ENCODE assay signal across 1 cellular context in the genomic region with DNA sequence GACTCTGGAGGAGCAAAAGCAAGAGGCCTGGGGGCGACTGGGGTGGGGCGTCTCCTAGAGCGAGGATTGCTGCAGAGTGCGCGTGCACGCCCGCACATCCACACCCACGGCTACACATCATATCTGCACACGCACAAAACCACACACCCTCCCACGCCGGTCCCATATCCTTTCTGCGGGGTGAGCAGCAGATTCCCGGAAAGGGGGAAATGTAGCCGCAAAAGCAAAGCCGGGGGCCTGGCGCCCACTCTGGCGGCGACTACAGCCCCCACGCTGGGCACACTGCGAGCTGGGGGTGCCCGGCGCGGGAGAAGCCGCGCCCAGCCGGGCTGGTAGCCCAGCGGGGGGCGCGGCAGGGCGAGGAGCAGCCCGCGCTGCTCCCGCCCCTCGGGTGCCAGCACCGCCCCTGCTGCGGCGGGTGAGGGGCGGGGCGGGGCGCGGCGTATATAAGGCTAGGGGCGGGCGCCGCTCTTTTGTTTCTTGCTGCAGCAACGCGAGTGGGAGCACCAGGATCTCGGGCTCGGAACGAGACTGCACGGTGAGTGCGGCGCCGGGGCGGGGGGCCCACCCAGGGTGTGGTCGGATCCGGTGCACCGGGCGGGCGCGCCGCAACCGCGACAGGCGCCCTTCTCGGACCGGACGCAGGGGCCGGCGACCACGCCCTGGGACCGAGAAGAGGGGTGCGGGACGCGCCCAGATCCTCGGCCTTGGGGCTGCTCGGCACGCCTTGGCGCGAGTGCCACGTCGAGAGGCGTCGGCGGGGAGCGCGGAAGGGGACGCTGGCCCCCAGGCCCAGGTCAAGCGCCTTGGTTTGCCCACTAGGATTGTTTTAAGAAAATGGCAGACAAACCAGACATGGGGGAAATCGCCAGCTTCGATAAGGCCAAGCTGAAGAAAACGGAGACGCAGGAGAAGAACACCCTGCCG.
TF ChIP-seq lines count a peak whose summit lies in the region.

A gene (plus strand): TSS at position 476 of the 927 bp plus-strand sequence.

TF ChIP-seq in HepG2, 621 proteins besides CTCF, POLR2A, EP300 and RAD21 (continued from another document and continues in another):
- TF ChIP-seq, protein P1, sequence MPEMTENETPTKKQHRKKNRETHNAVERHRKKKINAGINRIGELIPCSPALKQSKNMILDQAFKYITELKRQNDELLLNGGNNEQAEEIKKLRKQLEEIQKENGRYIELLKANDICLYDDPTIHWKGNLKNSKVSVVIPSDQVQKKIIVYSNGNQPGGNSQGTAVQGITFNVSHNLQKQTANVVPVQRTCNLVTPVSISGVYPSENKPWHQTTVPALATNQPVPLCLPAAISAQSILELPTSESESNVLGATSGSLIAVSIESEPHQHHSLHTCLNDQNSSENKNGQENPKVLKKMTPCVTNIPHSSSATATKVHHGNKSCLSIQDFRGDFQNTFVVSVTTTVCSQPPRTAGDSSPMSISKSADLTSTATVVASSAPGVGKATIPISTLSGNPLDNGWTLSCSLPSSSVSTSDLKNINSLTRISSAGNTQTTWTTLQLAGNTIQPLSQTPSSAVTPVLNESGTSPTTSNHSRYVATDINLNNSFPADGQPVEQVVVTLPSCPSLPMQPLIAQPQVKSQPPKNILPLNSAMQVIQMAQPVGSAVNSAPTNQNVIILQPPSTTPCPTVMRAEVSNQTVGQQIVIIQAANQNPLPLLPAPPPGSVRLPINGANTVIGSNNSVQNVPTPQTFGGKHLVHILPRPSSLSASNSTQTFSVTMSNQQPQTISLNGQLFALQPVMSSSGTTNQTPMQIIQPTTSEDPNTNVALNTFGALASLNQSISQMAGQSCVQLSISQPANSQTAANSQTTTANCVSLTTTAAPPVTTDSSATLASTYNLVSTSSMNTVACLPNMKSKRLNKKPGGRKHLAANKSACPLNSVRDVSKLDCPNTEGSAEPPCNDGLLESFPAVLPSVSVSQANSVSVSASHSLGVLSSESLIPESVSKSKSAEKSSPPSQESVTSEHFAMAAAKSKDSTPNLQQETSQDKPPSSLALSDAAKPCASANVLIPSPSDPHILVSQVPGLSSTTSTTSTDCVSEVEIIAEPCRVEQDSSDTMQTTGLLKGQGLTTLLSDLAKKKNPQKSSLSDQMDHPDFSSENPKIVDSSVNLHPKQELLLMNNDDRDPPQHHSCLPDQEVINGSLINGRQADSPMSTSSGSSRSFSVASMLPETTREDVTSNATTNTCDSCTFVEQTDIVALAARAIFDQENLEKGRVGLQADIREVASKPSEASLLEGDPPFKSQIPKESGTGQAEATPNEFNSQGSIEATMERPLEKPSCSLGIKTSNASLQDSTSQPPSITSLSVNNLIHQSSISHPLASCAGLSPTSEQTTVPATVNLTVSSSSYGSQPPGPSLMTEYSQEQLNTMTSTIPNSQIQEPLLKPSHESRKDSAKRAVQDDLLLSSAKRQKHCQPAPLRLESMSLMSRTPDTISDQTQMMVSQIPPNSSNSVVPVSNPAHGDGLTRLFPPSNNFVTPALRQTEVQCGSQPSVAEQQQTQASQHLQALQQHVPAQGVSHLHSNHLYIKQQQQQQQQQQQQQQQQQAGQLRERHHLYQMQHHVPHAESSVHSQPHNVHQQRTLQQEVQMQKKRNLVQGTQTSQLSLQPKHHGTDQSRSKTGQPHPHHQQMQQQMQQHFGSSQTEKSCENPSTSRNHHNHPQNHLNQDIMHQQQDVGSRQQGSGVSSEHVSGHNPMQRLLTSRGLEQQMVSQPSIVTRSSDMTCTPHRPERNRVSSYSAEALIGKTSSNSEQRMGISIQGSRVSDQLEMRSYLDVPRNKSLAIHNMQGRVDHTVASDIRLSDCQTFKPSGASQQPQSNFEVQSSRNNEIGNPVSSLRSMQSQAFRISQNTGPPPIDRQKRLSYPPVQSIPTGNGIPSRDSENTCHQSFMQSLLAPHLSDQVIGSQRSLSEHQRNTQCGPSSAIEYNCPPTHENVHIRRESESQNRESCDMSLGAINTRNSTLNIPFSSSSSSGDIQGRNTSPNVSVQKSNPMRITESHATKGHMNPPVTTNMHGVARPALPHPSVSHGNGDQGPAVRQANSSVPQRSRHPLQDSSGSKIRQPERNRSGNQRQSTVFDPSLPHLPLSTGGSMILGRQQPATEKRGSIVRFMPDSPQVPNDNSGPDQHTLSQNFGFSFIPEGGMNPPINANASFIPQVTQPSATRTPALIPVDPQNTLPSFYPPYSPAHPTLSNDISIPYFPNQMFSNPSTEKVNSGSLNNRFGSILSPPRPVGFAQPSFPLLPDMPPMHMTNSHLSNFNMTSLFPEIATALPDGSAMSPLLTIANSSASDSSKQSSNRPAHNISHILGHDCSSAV (CRISPR knock-in tag; IDR thresholded peaks at IDR 0.05; ENCODE audit: borderline replicate concordance) = no peak
- TF ChIP-seq NFE2L1 (CRISPR knock-in tag; IDR thresholded peaks at IDR 0.05; ENCODE audit: borderline replicate concordance) = 0 out of 2 replicates have a peak, but pooled peaks have one; percentile 34
- TF ChIP-seq ELF4 (CRISPR knock-in tag; IDR thresholded peaks at IDR 0.05; ENCODE audit: borderline replicate concordance) = no peak
- TF ChIP-seq ATAD3A (CRISPR knock-in tag; IDR thresholded peaks at IDR 0.05) = no peak
- TF ChIP-seq ZNF556 (CRISPR knock-in tag; IDR thresholded peaks at IDR 0.05; ENCODE audit: borderline replicate concordance) = peak; percentile 71; the same call in 1 of the 2 replicates
- TF ChIP-seq, protein P2, sequence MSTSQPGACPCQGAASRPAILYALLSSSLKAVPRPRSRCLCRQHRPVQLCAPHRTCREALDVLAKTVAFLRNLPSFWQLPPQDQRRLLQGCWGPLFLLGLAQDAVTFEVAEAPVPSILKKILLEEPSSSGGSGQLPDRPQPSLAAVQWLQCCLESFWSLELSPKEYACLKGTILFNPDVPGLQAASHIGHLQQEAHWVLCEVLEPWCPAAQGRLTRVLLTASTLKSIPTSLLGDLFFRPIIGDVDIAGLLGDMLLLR (CRISPR knock-in tag; IDR thresholded peaks at IDR 0.05) = peak; percentile 91
- no peak for TF ChIP-seq ZNF292 (CRISPR knock-in tag; IDR thresholded peaks at IDR 0.05; ENCODE audit: borderline replicate concordance, low read depth)
- TF ChIP-seq ZNF430 (CRISPR knock-in tag; IDR thresholded peaks at IDR 0.05) = peak; percentile 68
- no peak for TF ChIP-seq SP1 (IDR thresholded peaks at IDR 0.05)
- TF ChIP-seq SP1 (CRISPR knock-in tag; IDR thresholded peaks at IDR 0.05) = peak; percentile 86
- no peak for TF ChIP-seq ZNF136 (CRISPR knock-in tag; IDR thresholded peaks at IDR 0.05; ENCODE audit: low read depth)
- no peak for TF ChIP-seq KDM3A (CRISPR knock-in tag; IDR thresholded peaks at IDR 0.05; ENCODE audit: low read depth)
- no peak for TF ChIP-seq ZNF224 (CRISPR knock-in tag; IDR thresholded peaks at IDR 0.05)
- TF ChIP-seq CBX1 (IDR thresholded peaks at IDR 0.05; ENCODE audit: low read depth) = no peak
- no peak for TF ChIP-seq ZNF737 (CRISPR knock-in tag; IDR thresholded peaks at IDR 0.05; ENCODE audit: borderline replicate concordance)
- 0 out of 2 replicates have a peak, but pooled peaks have one; percentile 61 for TF ChIP-seq ELF3 (CRISPR knock-in tag; IDR thresholded peaks at IDR 0.05)
- TF ChIP-seq ZNF230 (CRISPR knock-in tag; IDR thresholded peaks at IDR 0.05) = peak; percentile 92
- TF ChIP-seq FOXJ3 (CRISPR knock-in tag; IDR thresholded peaks at IDR 0.05; ENCODE audit: borderline replicate concordance) = no peak
- TF ChIP-seq ZNF33B (CRISPR knock-in tag; IDR thresholded peaks at IDR 0.05) = no peak
- TF ChIP-seq PRPF4 (IDR thresholded peaks at IDR 0.05; ENCODE audit: low read depth, low read length, poor library complexity, severe bottlenecking) = no peak
- TF ChIP-seq, protein P3, sequence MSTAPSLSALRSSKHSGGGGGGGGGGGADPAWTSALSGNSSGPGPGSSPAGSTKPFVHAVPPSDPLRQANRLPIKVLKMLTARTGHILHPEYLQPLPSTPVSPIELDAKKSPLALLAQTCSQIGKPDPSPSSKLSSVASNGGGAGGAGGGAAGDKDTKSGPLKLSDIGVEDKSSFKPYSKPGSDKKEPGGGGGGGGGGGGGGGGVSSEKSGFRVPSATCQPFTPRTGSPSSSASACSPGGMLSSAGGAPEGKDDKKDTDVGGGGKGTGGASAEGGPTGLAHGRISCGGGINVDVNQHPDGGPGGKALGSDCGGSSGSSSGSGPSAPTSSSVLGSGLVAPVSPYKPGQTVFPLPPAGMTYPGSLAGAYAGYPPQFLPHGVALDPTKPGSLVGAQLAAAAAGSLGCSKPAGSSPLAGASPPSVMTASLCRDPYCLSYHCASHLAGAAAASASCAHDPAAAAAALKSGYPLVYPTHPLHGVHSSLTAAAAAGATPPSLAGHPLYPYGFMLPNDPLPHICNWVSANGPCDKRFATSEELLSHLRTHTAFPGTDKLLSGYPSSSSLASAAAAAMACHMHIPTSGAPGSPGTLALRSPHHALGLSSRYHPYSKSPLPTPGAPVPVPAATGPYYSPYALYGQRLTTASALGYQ (CRISPR knock-in tag; IDR thresholded peaks at IDR 0.05) = peak; percentile 74; the same call in 1 of the 2 replicates
- 0 out of 2 replicates have a peak, but pooled peaks have one; percentile 39 for TF ChIP-seq ZNF17 (CRISPR knock-in tag; IDR thresholded peaks at IDR 0.05)
- TF ChIP-seq, protein P4, sequence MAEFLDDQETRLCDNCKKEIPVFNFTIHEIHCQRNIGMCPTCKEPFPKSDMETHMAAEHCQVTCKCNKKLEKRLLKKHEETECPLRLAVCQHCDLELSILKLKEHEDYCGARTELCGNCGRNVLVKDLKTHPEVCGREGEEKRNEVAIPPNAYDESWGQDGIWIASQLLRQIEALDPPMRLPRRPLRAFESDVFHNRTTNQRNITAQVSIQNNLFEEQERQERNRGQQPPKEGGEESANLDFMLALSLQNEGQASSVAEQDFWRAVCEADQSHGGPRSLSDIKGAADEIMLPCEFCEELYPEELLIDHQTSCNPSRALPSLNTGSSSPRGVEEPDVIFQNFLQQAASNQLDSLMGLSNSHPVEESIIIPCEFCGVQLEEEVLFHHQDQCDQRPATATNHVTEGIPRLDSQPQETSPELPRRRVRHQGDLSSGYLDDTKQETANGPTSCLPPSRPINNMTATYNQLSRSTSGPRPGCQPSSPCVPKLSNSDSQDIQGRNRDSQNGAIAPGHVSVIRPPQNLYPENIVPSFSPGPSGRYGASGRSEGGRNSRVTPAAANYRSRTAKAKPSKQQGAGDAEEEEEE (CRISPR knock-in tag; IDR thresholded peaks at IDR 0.05; ENCODE audit: borderline replicate concordance) = no peak
- peak; percentile 54; the same call in 1 of the 2 replicates for TF ChIP-seq POLR2AphosphoS2 (IDR thresholded peaks at IDR 0.05; ENCODE audit: low read depth, low read length)
- TF ChIP-seq GABPA (IDR thresholded peaks at IDR 0.05; ENCODE audit: low read depth, low read length) = no peak
- TF ChIP-seq GABPA (CRISPR knock-in tag; IDR thresholded peaks at IDR 0.05; ENCODE audit: low read depth) = no peak
- peak; percentile 23; the same call in 1 of the 2 replicates for TF ChIP-seq CBX5 (CRISPR knock-in tag; IDR thresholded peaks at IDR 0.05; ENCODE audit: borderline replicate concordance)
- TF ChIP-seq PAF1 (CRISPR knock-in tag; IDR thresholded peaks at IDR 0.05) = no peak
- TF ChIP-seq ZNF570 (CRISPR knock-in tag; IDR thresholded peaks at IDR 0.05; ENCODE audit: borderline replicate concordance) = 0 out of 2 replicates have a peak, but pooled peaks have one; percentile 39
- peak; percentile 80 for TF ChIP-seq YY1 (IDR thresholded peaks at IDR 0.05; ENCODE audit: insufficient read depth, insufficient replicate concordance, low read depth, low read length)
- no peak; the same call in 1 of the 2 replicates for TF ChIP-seq NRL (CRISPR knock-in tag; IDR thresholded peaks at IDR 0.05; ENCODE audit: borderline replicate concordance)
- peak; percentile 88 for TF ChIP-seq ZFY (CRISPR knock-in tag; IDR thresholded peaks at IDR 0.05)
- no peak for TF ChIP-seq TOE1 (CRISPR knock-in tag; IDR thresholded peaks at IDR 0.05)
- TF ChIP-seq ZNF24 (IDR thresholded peaks at IDR 0.05) = no peak
- no peak for TF ChIP-seq IKZF1 (IDR thresholded peaks at IDR 0.05)
- TF ChIP-seq ZNF256 (CRISPR knock-in tag; conservative IDR thresholded peaks at IDR 0.05) = no peak
- TF ChIP-seq ZNF629 (CRISPR knock-in tag; conservative IDR thresholded peaks at IDR 0.05) = 0 out of 2 replicates have a peak, but pooled peaks have one; percentile 11
- no peak; the same call in 1 of the 2 replicates for TF ChIP-seq ADNP (CRISPR knock-in tag; IDR thresholded peaks at IDR 0.05)
- TF ChIP-seq STAT5B (CRISPR knock-in tag; IDR thresholded peaks at IDR 0.05) = peak; percentile 51; the same call in 1 of the 2 replicates
- no peak for TF ChIP-seq NFIB (CRISPR knock-in tag; IDR thresholded peaks at IDR 0.05; ENCODE audit: borderline replicate concordance)
- TF ChIP-seq BHLHE40 (IDR thresholded peaks at IDR 0.05; ENCODE audit: low read length) = no peak; the same call in 1 of the 2 replicates
- TF ChIP-seq, protein P5, sequence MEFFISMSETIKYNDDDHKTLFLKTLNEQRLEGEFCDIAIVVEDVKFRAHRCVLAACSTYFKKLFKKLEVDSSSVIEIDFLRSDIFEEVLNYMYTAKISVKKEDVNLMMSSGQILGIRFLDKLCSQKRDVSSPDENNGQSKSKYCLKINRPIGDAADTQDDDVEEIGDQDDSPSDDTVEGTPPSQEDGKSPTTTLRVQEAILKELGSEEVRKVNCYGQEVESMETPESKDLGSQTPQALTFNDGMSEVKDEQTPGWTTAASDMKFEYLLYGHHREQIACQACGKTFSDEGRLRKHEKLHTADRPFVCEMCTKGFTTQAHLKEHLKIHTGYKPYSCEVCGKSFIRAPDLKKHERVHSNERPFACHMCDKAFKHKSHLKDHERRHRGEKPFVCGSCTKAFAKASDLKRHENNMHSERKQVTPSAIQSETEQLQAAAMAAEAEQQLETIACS (CRISPR knock-in tag; IDR thresholded peaks at IDR 0.05) = peak; percentile 40; the same call in 1 of the 2 replicates
- TF ChIP-seq ZNF777 (CRISPR knock-in tag; IDR thresholded peaks at IDR 0.05) = peak; percentile 89
- TF ChIP-seq, protein P6, sequence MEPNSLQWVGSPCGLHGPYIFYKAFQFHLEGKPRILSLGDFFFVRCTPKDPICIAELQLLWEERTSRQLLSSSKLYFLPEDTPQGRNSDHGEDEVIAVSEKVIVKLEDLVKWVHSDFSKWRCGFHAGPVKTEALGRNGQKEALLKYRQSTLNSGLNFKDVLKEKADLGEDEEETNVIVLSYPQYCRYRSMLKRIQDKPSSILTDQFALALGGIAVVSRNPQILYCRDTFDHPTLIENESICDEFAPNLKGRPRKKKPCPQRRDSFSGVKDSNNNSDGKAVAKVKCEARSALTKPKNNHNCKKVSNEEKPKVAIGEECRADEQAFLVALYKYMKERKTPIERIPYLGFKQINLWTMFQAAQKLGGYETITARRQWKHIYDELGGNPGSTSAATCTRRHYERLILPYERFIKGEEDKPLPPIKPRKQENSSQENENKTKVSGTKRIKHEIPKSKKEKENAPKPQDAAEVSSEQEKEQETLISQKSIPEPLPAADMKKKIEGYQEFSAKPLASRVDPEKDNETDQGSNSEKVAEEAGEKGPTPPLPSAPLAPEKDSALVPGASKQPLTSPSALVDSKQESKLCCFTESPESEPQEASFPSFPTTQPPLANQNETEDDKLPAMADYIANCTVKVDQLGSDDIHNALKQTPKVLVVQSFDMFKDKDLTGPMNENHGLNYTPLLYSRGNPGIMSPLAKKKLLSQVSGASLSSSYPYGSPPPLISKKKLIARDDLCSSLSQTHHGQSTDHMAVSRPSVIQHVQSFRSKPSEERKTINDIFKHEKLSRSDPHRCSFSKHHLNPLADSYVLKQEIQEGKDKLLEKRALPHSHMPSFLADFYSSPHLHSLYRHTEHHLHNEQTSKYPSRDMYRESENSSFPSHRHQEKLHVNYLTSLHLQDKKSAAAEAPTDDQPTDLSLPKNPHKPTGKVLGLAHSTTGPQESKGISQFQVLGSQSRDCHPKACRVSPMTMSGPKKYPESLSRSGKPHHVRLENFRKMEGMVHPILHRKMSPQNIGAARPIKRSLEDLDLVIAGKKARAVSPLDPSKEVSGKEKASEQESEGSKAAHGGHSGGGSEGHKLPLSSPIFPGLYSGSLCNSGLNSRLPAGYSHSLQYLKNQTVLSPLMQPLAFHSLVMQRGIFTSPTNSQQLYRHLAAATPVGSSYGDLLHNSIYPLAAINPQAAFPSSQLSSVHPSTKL (CRISPR knock-in tag; IDR thresholded peaks at IDR 0.05) = peak; percentile 67
- peak; percentile 19; the same call in 1 of the 2 replicates for TF ChIP-seq ZNF746 (CRISPR knock-in tag; IDR thresholded peaks at IDR 0.05)
